In genomic region chr15:89155656-89156055, GRCh38 we compare ENCODE assay signal across 20 cellular contexts.
"Had no signal": no experiment of that assay in that cellular context is flagged by ENCODE, and none has a peak within 500 bp of the region (broad histone marks: within the 10 kb centered on the region; RNA-seq: fewer than 3 reads in every experiment).

No MANE protein-coding gene starts in this region.

- H3K9me3 ChIP-seq: stomach, thoracic aorta, upper lobe of left lung had no signal

- DNase-seq: activated B cell treated with CpG ODN at 0.5 μM for 24 hours; activated CD4-positive, alpha-beta memory T cell treated with anti-CD3 and anti-CD28 coated beads for 36 hours; activated CD4-positive, alpha-beta T cell treated with anti-CD3 and anti-CD28 coated beads for 4 hours; activated gamma-delta T cell treated with Interleukin-2 at 50 U/mL for 16 hours; activated T-cell treated with anti-CD3 and anti-CD28 coated beads for 4 hours; dermis blood vessel endothelial cell; effector memory CD4-positive, alpha-beta T cell; hippocampal formation; left colon; mammary epithelial cell; midbrain; stimulated activated CD4-positive, alpha-beta T cell treated with anti-CD3 and anti-CD28 coated beads, Interleukin-4, amount 100 ng/mL, for 24 hours; stomach; T-cell; T-helper 9 cell; upper lobe of left lung had no signal

- H3K4me3 ChIP-seq: smooth muscle cell, stomach, thoracic aorta, upper lobe of left lung had no signal

- H3K27me3 ChIP-seq: stomach, upper lobe of left lung had no signal

- ATAC-seq: activated naive CD4-positive, alpha-beta T cell treated with anti-CD3 and anti-CD28 coated beads, Interleukin-2, amount 50 U/mL, for 72 hours; left colon; stimulated activated effector memory CD8-positive, alpha-beta T cell treated with anti-CD3 and anti-CD28 coated beads, Interleukin-12 subunit alpha, Interleukin-12 subunit beta, amount 100 ng/mL, for 72 hours; T-cell had no signal

- H3K4me2 ChIP-seq: smooth muscle cell had no signal

- H3K27ac ChIP-seq: stomach, thoracic aorta, upper lobe of left lung had no signal
